ENCODE assay signal across 24 cellular contexts in genomic region chr10:120734476-120735078, GRCh38.
DNase-seq lines count a peak whose midpoint lies in the region; ATAC-seq, FAIRE-seq and TF ChIP-seq lines count a peak whose summit lies in the region.
"Had no signal": no experiment of that assay in that cellular context is flagged by ENCODE, and none has a peak within 500 bp of the region (broad histone marks: within the 10 kb centered on the region; RNA-seq: fewer than 3 reads in every experiment).

No MANE protein-coding gene starts in this region.

- H3K36me3 Mint-ChIP-seq in activated CD8-positive, alpha-beta memory T cell treated with anti-CD3 and anti-CD28 coated beads, Interleukin-2, amount 10 ng/mL, durations not matched to agents 7 days and 5 days = no peaks in the 10 kb centered on the region
- H3K36me3 Mint-ChIP-seq in astrocyte (ENCODE audit: low read depth, unreplicated experiment) = peaks cover 1% of the 10 kb centered on the region
- no peaks in the 10 kb centered on the region for H3K36me3 Mint-ChIP-seq in stimulated activated effector memory CD8-positive, alpha-beta T cell treated with anti-CD3 and anti-CD28 coated beads, Interleukin-12 subunit alpha, Interleukin-12 subunit beta, amount 100 ng/mL, for 72 hours
- H3K36me3 Mint-ChIP-seq: CD8-positive, alpha-beta T cell had no signal

- H3K27me3 ChIP-seq in astrocyte (ENCODE audit: insufficient read depth, low read length) (peaks cover 7% of the 10 kb centered on the region), right lobe of liver (no peaks in the 10 kb centered on the region)

- 62% methylated on average over 6 of the region's 6 CpGs for WGBS in right lobe of liver (ENCODE audit: insufficient coverage, low coverage, low lambda C conversion rate, missing lambda C conversion rate)

- H3K4me3 ChIP-seq in astrocyte (ENCODE audit: insufficient read depth, low read depth, low read length) = no peak overlapping the region
- H3K4me3 ChIP-seq in right lobe of liver = no peak overlapping the region
- H3K4me3 ChIP-seq: GM12878, SK-N-MC had no signal

- no peaks in the 10 kb centered on the region for H3K79me2 ChIP-seq in astrocyte (ENCODE audit: insufficient read depth, low read length)

- H3K4me1 Mint-ChIP-seq in activated CD8-positive, alpha-beta memory T cell treated with anti-CD3 and anti-CD28 coated beads, Interleukin-2, amount 10 ng/mL, durations not matched to agents 7 days and 5 days = no peaks in the 10 kb centered on the region
- peaks cover 4% of the 10 kb centered on the region for H3K4me1 Mint-ChIP-seq in astrocyte (ENCODE audit: low read depth, unreplicated experiment)
- H3K4me1 Mint-ChIP-seq in stimulated activated effector memory CD8-positive, alpha-beta T cell treated with anti-CD3 and anti-CD28 coated beads, Interleukin-12 subunit alpha, Interleukin-12 subunit beta, amount 100 ng/mL, for 72 hours = no peaks in the 10 kb centered on the region

- no peak for FAIRE-seq in astrocyte (lab: Jason Lieb, UNC)
- FAIRE-seq: GM12878 had no signal

- H3K4me1 ChIP-seq in astrocyte (ENCODE audit: insufficient read depth, low read length) (no peaks in the 10 kb centered on the region), right lobe of liver (no peaks in the 10 kb centered on the region)

- intact Hi-C loops in right lobe of liver (cut with DNase I) = loop anchor here (5.0 to 10.0 kb wide), 2 partner anchors 310 to 312 kb away; no protein-coding TSS in a partner anchor

- no peak for TF ChIP-seq POLR2A in right lobe of liver (IDR thresholded peaks at IDR 0.05)

- no peak overlapping the region for H3K27ac Mint-ChIP-seq in activated CD8-positive, alpha-beta memory T cell treated with anti-CD3 and anti-CD28 coated beads, Interleukin-2, amount 10 ng/mL, durations not matched to agents 7 days and 5 days
- H3K27ac Mint-ChIP-seq in astrocyte (ENCODE audit: unreplicated experiment) = no peak overlapping the region
- no peak overlapping the region for H3K27ac Mint-ChIP-seq in stimulated activated effector memory CD8-positive, alpha-beta T cell treated with anti-CD3 and anti-CD28 coated beads, Interleukin-12 subunit alpha, Interleukin-12 subunit beta, amount 100 ng/mL, for 72 hours
- H3K27ac Mint-ChIP-seq: CD8-positive, alpha-beta T cell had no signal

- no peak overlapping the region for H3K4me3 Mint-ChIP-seq in activated CD8-positive, alpha-beta memory T cell treated with anti-CD3 and anti-CD28 coated beads, Interleukin-2, amount 10 ng/mL, durations not matched to agents 7 days and 5 days
- no peak overlapping the region for H3K4me3 Mint-ChIP-seq in astrocyte (ENCODE audit: unreplicated experiment)
- no peak overlapping the region for H3K4me3 Mint-ChIP-seq in stimulated activated effector memory CD8-positive, alpha-beta T cell treated with anti-CD3 and anti-CD28 coated beads, Interleukin-12 subunit alpha, Interleukin-12 subunit beta, amount 100 ng/mL, for 72 hours
- H3K4me3 Mint-ChIP-seq: CD8-positive, alpha-beta T cell had no signal

- peaks cover 2% of the 10 kb centered on the region for H3K27me3 Mint-ChIP-seq in activated CD8-positive, alpha-beta memory T cell treated with anti-CD3 and anti-CD28 coated beads, Interleukin-2, amount 10 ng/mL, durations not matched to agents 7 days and 5 days
- H3K27me3 Mint-ChIP-seq in astrocyte (ENCODE audit: low read depth, unreplicated experiment) = peaks cover 19% of the 10 kb centered on the region

- H3K27ac ChIP-seq in astrocyte (ENCODE audit: low read depth, low read length) (no peak overlapping the region), right lobe of liver (no peak overlapping the region)
- H3K27ac ChIP-seq: RWPE1, SK-N-MC had no signal

- no peaks in the 10 kb centered on the region for H3K9me3 Mint-ChIP-seq in activated CD8-positive, alpha-beta memory T cell treated with anti-CD3 and anti-CD28 coated beads, Interleukin-2, amount 10 ng/mL, durations not matched to agents 7 days and 5 days (ENCODE audit: low read depth)
- H3K9me3 Mint-ChIP-seq in astrocyte (ENCODE audit: unreplicated experiment) = no peaks in the 10 kb centered on the region
- no peaks in the 10 kb centered on the region for H3K9me3 Mint-ChIP-seq in stimulated activated effector memory CD8-positive, alpha-beta T cell treated with anti-CD3 and anti-CD28 coated beads, Interleukin-12 subunit alpha, Interleukin-12 subunit beta, amount 100 ng/mL, for 72 hours
- H3K9me3 Mint-ChIP-seq: CD8-positive, alpha-beta T cell had no signal

- CTCF ChIA-PET in activated CD8-positive, alpha-beta memory T cell treated with anti-CD3 and anti-CD28 coated beads, Interleukin-2, amount 10 ng/mL, durations not matched to agents 7 days and 5 days (lab: Charles Lee) = interaction anchor here (1.2 to 1.7 kb wide), 2 partner anchors 8 to 311 kb away, joined by 3 to 5 read pairs; no protein-coding TSS in a partner anchor

- no peak for DNase-seq in activated CD8-positive, alpha-beta memory T cell treated with anti-CD3 and anti-CD28 coated beads, Interleukin-2, amount 10 ng/mL, durations not matched to agents 7 days and 5 days
- no peak for DNase-seq in activated CD8-positive, alpha-beta memory T cell treated with anti-CD3 and anti-CD28 coated beads for 24 hours
- DNase-seq in NOMO-1 treated with DMSO at 0.1 percent for 48 hours (lab: John Stamatoyannopoulos, UW; ENCODE audit: unreplicated experiment) (peak; percentile 46), astrocyte (ENCODE audit: low read depth) (peak; percentile 8), right lobe of liver (no peak)
- DNase-seq in stimulated activated effector memory CD8-positive, alpha-beta T cell treated with anti-CD3 and anti-CD28 coated beads, Interleukin-12 subunit alpha, Interleukin-12 subunit beta, amount 100 ng/mL, for 72 hours (ENCODE audit: low spot score in 2 of 2) = no peak
- DNase-seq: 8988T; AML-193; C1 segment of cervical spinal cord; CD8-positive, alpha-beta T cell; DND-41; H7; MM.1S; NCI-H1105; NCI-H146; NCI-H2029; NCI-H226; NCI-H524; NCI-H774; SHP77 treated with DMSO at 0.1 percent for 48 hours had no signal

- no peak overlapping the region for H3K9ac ChIP-seq in astrocyte (ENCODE audit: low read length)

- TF ChIP-seq CTCF in astrocyte (IDR thresholded peaks at IDR 0.05; ENCODE audit: insufficient read depth, low read depth, low read length) (no peak), right lobe of liver (IDR thresholded peaks at IDR 0.05) (no peak)

- H3K36me3 ChIP-seq in astrocyte (ENCODE audit: insufficient read depth, low read length) = no peaks in the 10 kb centered on the region
- no peaks in the 10 kb centered on the region for H3K36me3 ChIP-seq in right lobe of liver

- H2AFZ ChIP-seq in astrocyte (ENCODE audit: low read depth, low read length) = no peak overlapping the region

- ATAC-seq in activated CD8-positive, alpha-beta memory T cell treated with anti-CD3 and anti-CD28 coated beads, Interleukin-2, amount 10 ng/mL, durations not matched to agents 7 days and 5 days = peak; percentile 30
- peak; percentile 55 for ATAC-seq in stimulated activated effector memory CD8-positive, alpha-beta T cell treated with anti-CD3 and anti-CD28 coated beads, Interleukin-12 subunit alpha, Interleukin-12 subunit beta, amount 100 ng/mL, for 72 hours
- ATAC-seq in HG03159 (IDR thresholded peaks at IDR 0.05; ENCODE audit: unreplicated experiment) = no peak
- no peak for ATAC-seq in right lobe of liver
- ATAC-seq: CD8-positive, alpha-beta T cell had no signal

- H3K9me3 ChIP-seq in astrocyte (ENCODE audit: insufficient read depth, low read depth, low read length) (no peaks in the 10 kb centered on the region), right lobe of liver (no peaks in the 10 kb centered on the region)

- H4K20me1 ChIP-seq in astrocyte (ENCODE audit: insufficient read depth, low read length) = no peaks in the 10 kb centered on the region

- H3K4me2 ChIP-seq in astrocyte (ENCODE audit: low read length) = no peak overlapping the region

Comparison
In these comparisons a context has a peak if more than half of its experiments do, and no peak if none do; other contexts are left out.
1. ATAC-seq: peak in activated CD8-positive, alpha-beta memory T cell treated with anti-CD3 and anti-CD28 coated beads, Interleukin-2, amount 10 ng/mL, durations not matched to agents 7 days and 5 days (single experiment) and stimulated activated effector memory CD8-positive, alpha-beta T cell treated with anti-CD3 and anti-CD28 coated beads, Interleukin-12 subunit alpha, Interleukin-12 subunit beta, amount 100 ng/mL, for 72 hours (single experiment); none in HG03159 (single experiment) and right lobe of liver (0 of 4).
2. DNase-seq: peak in NOMO-1 treated with DMSO at 0.1 percent for 48 hours (single experiment) and astrocyte (single experiment); none in activated CD8-positive, alpha-beta memory T cell treated with anti-CD3 and anti-CD28 coated beads, Interleukin-2, amount 10 ng/mL, durations not matched to agents 7 days and 5 days (single experiment), activated CD8-positive, alpha-beta memory T cell treated with anti-CD3 and anti-CD28 coated beads for 24 hours (single experiment), stimulated activated effector memory CD8-positive, alpha-beta T cell treated with anti-CD3 and anti-CD28 coated beads, Interleukin-12 subunit alpha, Interleukin-12 subunit beta, amount 100 ng/mL, for 72 hours (0 of 2) and right lobe of liver (0 of 3).